ENCODE assay signal across 8 cellular contexts in the genomic region with DNA sequence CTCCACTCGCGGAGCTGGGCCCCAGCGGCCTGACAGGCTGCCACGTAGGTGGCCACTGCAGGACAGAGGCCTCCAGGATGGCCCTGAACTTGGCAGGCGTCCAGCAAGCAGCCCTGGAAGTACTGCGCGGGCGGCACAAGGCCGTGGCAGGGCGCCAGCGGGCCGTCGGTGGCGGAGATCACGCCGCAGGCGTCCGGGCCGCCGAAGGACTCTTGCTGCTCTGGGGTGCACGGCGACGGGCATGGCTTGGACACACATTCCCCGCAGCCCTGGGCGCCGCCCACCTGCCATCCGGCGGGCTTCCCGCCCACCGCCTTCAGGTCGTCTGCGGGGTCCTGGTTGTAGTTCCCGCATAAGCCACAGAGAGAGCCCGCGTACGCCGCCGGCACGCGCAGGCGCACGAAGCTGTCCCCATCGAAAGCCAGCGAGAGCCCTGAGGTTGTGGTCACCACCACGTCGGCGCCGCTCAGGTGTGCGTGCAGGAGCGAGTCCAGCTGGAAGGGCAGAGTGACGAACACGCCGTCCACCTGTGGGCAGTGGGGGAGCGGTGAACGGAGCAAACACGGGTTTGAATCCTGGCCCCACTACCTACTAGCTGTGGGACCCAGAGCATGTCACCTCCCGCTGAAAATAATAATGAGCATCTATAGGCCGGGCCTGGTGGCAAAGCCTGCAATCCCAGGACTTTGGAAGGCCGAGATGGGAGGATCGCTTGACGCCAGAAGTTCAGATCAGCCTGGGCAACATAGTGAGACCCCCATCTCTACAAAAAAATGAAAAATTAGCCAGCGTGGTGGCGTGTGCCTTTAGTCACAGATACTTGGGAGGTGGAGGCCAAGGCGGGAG. TPM values are rescaled to one million over a fixed set of nuclear protein-coding genes. Genes with fewer than 3 reads are reported as not detected.
DNase-seq lines count a peak whose midpoint lies in the region; ATAC-seq and TF ChIP-seq lines count a peak whose summit lies in the region.
"Not testable (repeated sequence)": the region's sequence is repeated elsewhere in the genome, so short reads cannot be mapped to it uniquely, and the experiment has no call there.

No MANE protein-coding gene starts in this region.

- ATAC-seq in WTC11 (peak; percentile 59), foreskin keratinocyte (peak; percentile 16), psoas muscle (peak in 2 of 4 donors; percentile 15 to 20), upper lobe of right lung (peak; percentile 21)

- H3K9me3 ChIP-seq in psoas muscle, upper lobe of right lung: not testable (repeated sequence)

- H3K4me1 Mint-ChIP-seq in WTC11, immature natural killer cell: not testable (repeated sequence)

- not testable (repeated sequence) for H3K27me3 Mint-ChIP-seq in WTC11 (ENCODE audit: low read depth); immature natural killer cell (ENCODE audit: low read depth in 3 of 3)

- H3K4me3 Mint-ChIP-seq in WTC11: not testable (repeated sequence)
- H3K4me3 Mint-ChIP-seq in immature natural killer cell: peak overlapping the region in 3 of 5 donors; percentile 11 to 46 (median 34)

- not testable (repeated sequence) for H3K9me3 Mint-ChIP-seq in WTC11, immature natural killer cell

- intact Hi-C loops in psoas muscle (cut with DNase I): loop anchor here in 1 of 2 donors (2.0 kb wide), 1 partner anchor 13 kb away; no protein-coding TSS in a partner anchor
- intact Hi-C loops in upper lobe of right lung (cut with DNase I): not testable (repeated sequence)

- H3K27ac Mint-ChIP-seq in WTC11: not testable (repeated sequence)
- H3K27ac Mint-ChIP-seq in immature natural killer cell: peak overlapping the region in 2 of 6 donors; percentile 4 to 20

- H3K36me3 Mint-ChIP-seq in WTC11, immature natural killer cell: not testable (repeated sequence)

- DNase-seq in NCI-H2171 (lab: John Stamatoyannopoulos, UW) (peak; percentile 32), WTC11 (ENCODE audit: low spot score) (peak; percentile 62), immature natural killer cell (peak in 1 of 3 donors; percentile 7), mucosa of gallbladder (ENCODE audit: low spot score) (peak; percentile 59), psoas muscle (peak; percentile 28 to 57), upper lobe of right lung (peak; percentile 77)
- not testable (repeated sequence) for DNase-seq in brain microvascular endothelial cell, foreskin keratinocyte

- TF ChIP-seq CTCF in WTC11 (IDR thresholded peaks at IDR 0.05); foreskin keratinocyte (conservative IDR thresholded peaks at IDR 0.05); psoas muscle (IDR thresholded peaks at IDR 0.05); upper lobe of right lung (IDR thresholded peaks at IDR 0.05): not testable (repeated sequence)
- TF ChIP-seq CTCF in brain microvascular endothelial cell (IDR thresholded peaks at IDR 0.05; ENCODE audit: low read depth, low read length, missing control alignments): peak; percentile 23

- not testable (repeated sequence) for H3K27ac ChIP-seq in brain microvascular endothelial cell, foreskin keratinocyte, psoas muscle, upper lobe of right lung

- H3K4me1 ChIP-seq in foreskin keratinocyte, psoas muscle, upper lobe of right lung: not testable (repeated sequence)

- CTCF ChIA-PET in WTC11 (lab: Charles Lee): interaction anchor here (0.6 to 1.7 kb wide), 3 partner anchors 10 to 79 kb away, joined by 3 to 7 read pairs (median 4); partner anchors contain the start of gene PSMC4

- WGBS in psoas muscle, 3 donors: 32 to 51% (median 44%) methylated on average over 58 to 64 of the region's 64 CpGs

- POLR2A ChIA-PET in WTC11 (lab: Charles Lee): not testable (repeated sequence)

- H3K36me3 ChIP-seq in brain microvascular endothelial cell (replicated peaks); psoas muscle (ENCODE audit: insufficient read depth in 1 of 2, low read depth in 1 of 2); upper lobe of right lung: not testable (repeated sequence)

- H3K4me3 ChIP-seq in brain microvascular endothelial cell (ENCODE audit: low read depth, low read length); psoas muscle; upper lobe of right lung: not testable (repeated sequence)

- in situ Hi-C loops in brain microvascular endothelial cell (cut with HindIII; ENCODE audit: low pct_ligation_motif_present, low sequenced_read_pairs): not testable (repeated sequence)

- H3K27me3 ChIP-seq in brain microvascular endothelial cell (replicated peaks): not testable (repeated sequence)
- H3K27me3 ChIP-seq in foreskin keratinocyte (peaks cover 14% of the 10 kb centered on the region), psoas muscle (ENCODE audit: insufficient read depth in 3 of 3, low read length in 2 of 3) (peaks cover 0 to 23% (median 1%) of the 10 kb centered on the region in 3 donors), upper lobe of right lung (peaks cover 10% of the 10 kb centered on the region)

RNA-seq across cellular contexts. Expression of gene FCGBP, which starts 42.6 kb away (rescaled TPM):
- 2.8 to 4.4 TPM (median 3.5 TPM) in 3 replicates for total RNA-seq in WTC11 (2021)
- total RNA-seq in foreskin keratinocyte: under 0.01 and 0.20 TPM in 2 replicates
- polyA plus RNA-seq in foreskin keratinocyte: 0.04 TPM in 1 of 2 replicates, not detected in the other
- polyA plus RNA-seq in immature natural killer cell: under 1 TPM in 2 of 3 donors, not detected in 1; 0.36 to 0.92 TPM
- total RNA-seq in mucosa of gallbladder: 4,969 TPM
- 1 to 10 TPM; 7.1 to 8.7 (median 8.3) TPM for total RNA-seq in psoas muscle
- under 1 TPM; 0.45 to 0.77 (median 0.48) TPM for polyA plus RNA-seq in psoas muscle
- total RNA-seq in upper lobe of right lung: 10.3 TPM

RNA-seq across cellular contexts. Expression of gene FBL, which starts 45.7 kb away (rescaled TPM):
- total RNA-seq in WTC11 (2021) (576 to 620 TPM (median 610 TPM) in 3 replicates), foreskin keratinocyte (281 and 363 TPM in 2 replicates), mucosa of gallbladder (92.6 TPM), psoas muscle (100 to 1,000 TPM in 3 of 4 donors, 10 to 100 TPM in 1; 70.3 to 150 (median 114) TPM), upper lobe of right lung (123 TPM)
- polyA plus RNA-seq in foreskin keratinocyte (396 and 484 TPM in 2 replicates), immature natural killer cell (100 to 1,000 TPM; 127 to 166 (median 143) TPM), psoas muscle (100 to 1,000 TPM; 142 to 267 (median 162) TPM)

RNA-seq across cellular contexts. Expression of gene DYRK1B, which starts 57.9 kb away (rescaled TPM):
- total RNA-seq in WTC11 (2021) (12.2 to 14.0 TPM (median 13.2 TPM) in 3 replicates), foreskin keratinocyte (3.8 and 7.0 TPM in 2 replicates), mucosa of gallbladder (35.8 TPM), psoas muscle (100 to 1,000 TPM in 2 of 4 donors, 10 to 100 TPM in 2; 64.5 to 157 (median 109) TPM), upper lobe of right lung (16.7 TPM)
- polyA plus RNA-seq in foreskin keratinocyte (3.8 and 6.2 TPM in 2 replicates), immature natural killer cell (10 to 100 TPM in 2 of 3 donors, 1 to 10 TPM in 1; 6.2 to 24.8 (median 12.5) TPM), psoas muscle (10 to 100 TPM; 11.1 to 46.4 (median 35.3) TPM)

Comparison
In these comparisons a context has a peak if more than half of its experiments do, and no peak if none do; other contexts are left out.
1. RNA of gene FCGBP, which starts 42.6 kb away (total RNA-seq): 4,969 TPM in mucosa of gallbladder (single experiment); 10.3 TPM in upper lobe of right lung (single experiment), 7.1 to 8.7 TPM in psoas muscle, 2.8 to 4.4 TPM in WTC11 and under 0.01 to 0.20 TPM in foreskin keratinocyte; every median in the first group is over 100 times any median in the second.